In the genomic region with DNA sequence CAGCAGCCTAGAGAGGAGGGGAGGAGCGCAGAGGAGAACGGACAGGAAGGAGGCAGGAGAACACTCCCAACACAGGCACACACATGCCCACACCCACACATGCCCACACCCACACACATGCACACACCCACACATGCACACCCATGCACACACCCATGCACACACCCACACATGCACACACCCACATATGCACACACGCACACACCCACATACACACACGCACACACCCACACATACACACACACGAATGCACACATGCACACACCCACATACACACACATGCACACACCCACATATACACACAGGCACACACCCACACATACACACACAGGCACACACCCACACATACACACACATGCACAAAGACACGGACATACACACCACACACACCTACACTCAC, we compare ENCODE assay signal across 27 cellular contexts. TPM values are rescaled to one million over a fixed set of nuclear protein-coding genes. Genes with fewer than 3 reads are reported as not detected.
DNase-seq lines count a peak whose midpoint lies in the region; FAIRE-seq and TF ChIP-seq lines count a peak whose summit lies in the region.
"Had no signal": no experiment of that assay in that cellular context is flagged by ENCODE, and none has a peak within 500 bp of the region (broad histone marks: within the 10 kb centered on the region; RNA-seq: fewer than 3 reads in every experiment).

No MANE protein-coding gene starts in this region.

- no peak overlapping the region for H3K9ac ChIP-seq in trophoblast cell (ENCODE audit: low read length)

- H3K27me3 ChIP-seq in trophoblast cell (ENCODE audit: insufficient read depth, low read length), result no peaks in the 10 kb centered on the region
- H3K27me3 ChIP-seq: ovary, transverse colon had no signal

- no peaks in the 10 kb centered on the region for H3K4me1 ChIP-seq in trophoblast cell (ENCODE audit: control insufficient read depth in 1 of 2, insufficient read depth in 2 of 2, low read length in 2 of 2)

- H4K12ac ChIP-seq in trophoblast cell (ENCODE audit: low read depth, low read length), result no peak overlapping the region

- H3K23ac ChIP-seq in trophoblast cell (ENCODE audit: low read length), result no peak overlapping the region

- no peak overlapping the region for H3K4me2 ChIP-seq in trophoblast cell (ENCODE audit: low read length)

- DNase-seq in GM12891 (ENCODE audit: insufficient read length, low spot score) (no peak), caudate nucleus (lab: John Stamatoyannopoulos, UW) (peak in 6 of 61 donors; percentile 28 to 59 (median 38)), trophoblast cell (no peak), NCI-H2227 treated with DMSO at 0.1 percent for 48 hours (lab: John Stamatoyannopoulos, UW) (no peak), SKM-1 treated with dmso at 0.1 percent for 144 hours (lab: John Stamatoyannopoulos, UW; ENCODE audit: unreplicated experiment) (no peak), NCI-H69 (lab: John Stamatoyannopoulos, UW) (no peak)
- DNase-seq: activated CD4-positive, alpha-beta T cell treated with anti-CD3 and anti-CD28 coated beads, Interleukin-2, amount 50 U/mL, for 4 hours; activated CD8-positive, alpha-beta memory T cell treated with anti-CD3 and anti-CD28 coated beads, Interleukin-2, amount 50 U/mL, for 48 hours; activated effector memory CD4-positive, alpha-beta T cell treated with Interleukin-2 at 50 U/mL for 16 hours; effector CD4-positive, alpha-beta T cell; islet precursor cell; Karpas-422; left ventricle myocardium superior; MV-4-11; naive thymus-derived CD8-positive, alpha-beta T cell; NCI-H1436 treated with DMSO at 0.1 percent for 48 hours; ovary; retina; small intestine; stimulated activated CD8-positive, alpha-beta memory T cell treated with anti-CD3 and anti-CD28 coated beads, Interleukin-4, amount 100 ng/mL, for 48 hours; T-helper 9 cell; transverse colon had no signal

- H2AFZ ChIP-seq in trophoblast cell (ENCODE audit: insufficient read depth, low read length, poor library complexity), result no peak overlapping the region

- no peak overlapping the region for H2AK5ac ChIP-seq in trophoblast cell (ENCODE audit: low read length)

- peak overlapping the region; percentile 49 for H3K27ac ChIP-seq in caudate nucleus (ENCODE audit: low read depth, low read length)
- no peak overlapping the region for H3K27ac ChIP-seq in trophoblast cell (ENCODE audit: low read depth, low read length)
- H3K27ac ChIP-seq: epithelial cell of prostate, ovary, transverse colon had no signal

- H4K91ac ChIP-seq in trophoblast cell (ENCODE audit: low read depth, low read length), result no peak overlapping the region

- no peaks in the 10 kb centered on the region for H3K9me3 Mint-ChIP-seq in IgD-negative memory B cell
- H3K9me3 Mint-ChIP-seq: mesothelial cell of epicardium; naive thymus-derived CD8-positive, alpha-beta T cell; WTC11 had no signal

- peaks cover 0 to 5% (median 2%) of the 10 kb centered on the region in 3 donors for H3K4me1 Mint-ChIP-seq in IgD-negative memory B cell
- H3K4me1 Mint-ChIP-seq: mesothelial cell of epicardium had no signal

- H3K27me3 Mint-ChIP-seq in IgD-negative memory B cell, result no peaks in the 10 kb centered on the region

- peak overlapping the region in 2 of 3 donors; percentile 28 to 64 for H3K27ac Mint-ChIP-seq in IgD-negative memory B cell
- H3K27ac Mint-ChIP-seq: WTC11 had no signal

- no peaks in the 10 kb centered on the region for H3K36me3 Mint-ChIP-seq in IgD-negative memory B cell

- no peak overlapping the region for H2BK120ac ChIP-seq in trophoblast cell (ENCODE audit: insufficient read depth, low read length, poor library complexity)

- H4K8ac ChIP-seq in trophoblast cell (ENCODE audit: low read depth, low read length), result no peak overlapping the region

- H3K4me3 ChIP-seq in trophoblast cell (ENCODE audit: low read depth, low read length), result peak overlapping the region; percentile 52
- H3K4me3 ChIP-seq: ovary, transverse colon had no signal

- peaks cover 4% of the 10 kb centered on the region for H3K9me3 ChIP-seq in trophoblast cell (ENCODE audit: insufficient read depth, low read depth, low read length)
- H3K9me3 ChIP-seq: ovary, transverse colon had no signal

- H3K79me1 ChIP-seq in trophoblast cell (ENCODE audit: low read length), result no peaks in the 10 kb centered on the region

- H3K79me2 ChIP-seq in trophoblast cell (ENCODE audit: control insufficient read depth, insufficient read depth, low read length, poor library complexity), result no peaks in the 10 kb centered on the region

- peaks cover 46 to 47% of the 10 kb centered on the region in 2 experiments for H3K36me3 ChIP-seq in trophoblast cell (ENCODE audit: control insufficient read depth in 1 of 2, insufficient read depth in 2 of 2, low read length in 2 of 2)
- H3K36me3 ChIP-seq: ovary had no signal

- H3K18ac ChIP-seq in trophoblast cell (ENCODE audit: low read length), result no peak overlapping the region

- no peak overlapping the region for H3K14ac ChIP-seq in trophoblast cell (ENCODE audit: low read length)

- H3K4me3 Mint-ChIP-seq in IgD-negative memory B cell, result no peak overlapping the region
- H3K4me3 Mint-ChIP-seq: mesothelial cell of epicardium, WTC11 had no signal

- H2BK12ac ChIP-seq in trophoblast cell (ENCODE audit: low read length), result no peak overlapping the region

- no peak overlapping the region for H2BK5ac ChIP-seq in trophoblast cell (ENCODE audit: low read depth, low read length, poor library complexity)

- no peak overlapping the region for H3K4ac ChIP-seq in trophoblast cell (ENCODE audit: low read depth, low read length)

- peak; percentile 83 for FAIRE-seq in GM12891 (lab: Jason Lieb, UNC)
- FAIRE-seq: D721Med, small intestine had no signal

- TF ChIP-seq POLR2A in GM12891 (IDR thresholded peaks at IDR 0.05; ENCODE audit: low read depth, low read length), result 0 out of 2 replicates have a peak, but pooled peaks have one; percentile 34

- no CpG with 5 or more reads among the region's 6 CpGs for WGBS in trophoblast cell (ENCODE audit: extremely low coverage, insufficient coverage, insufficient read length)

TF ChIP-seq in GM12891, 5 proteins besides CTCF, POLR2A, EP300 and RAD21:
- no peak for TF ChIP-seq PAX5 (IDR thresholded peaks at IDR 0.05; ENCODE audit: insufficient read depth, low read length, severe bottlenecking)
- no peak for TF ChIP-seq POLR2AphosphoS5 (IDR thresholded peaks at IDR 0.05; ENCODE audit: low read depth, low read length)
- peak; percentile 59; the same call in 1 of the 2 replicates for TF ChIP-seq POU2F2 (IDR thresholded peaks at IDR 0.05; ENCODE audit: low read depth, low read length)

RNA-seq across cellular contexts. Expression of gene SUMO3, which starts 7.0 kb away (rescaled TPM):
- 67.9 TPM for polyA plus RNA-seq in GM12891 (2012; ENCODE audit: low read depth, missing spikeins)
- 92.3 TPM for polyA plus RNA-seq in IgD-negative memory B cell
- polyA plus RNA-seq in trophoblast cell (2013), result 92.0 and 98.8 TPM in 2 replicates

RNA-seq across cellular contexts. Expression of gene UBE2G2, which starts 9.2 kb away (rescaled TPM):
- polyA plus RNA-seq in GM12891 (2012; ENCODE audit: low read depth, missing spikeins), result 41.5 TPM
- 55.7 TPM for polyA plus RNA-seq in IgD-negative memory B cell
- polyA plus RNA-seq in trophoblast cell (2013), result 31.5 and 32.1 TPM in 2 replicates
